ENCODE assay signal across 20 cellular contexts in the genomic region with DNA sequence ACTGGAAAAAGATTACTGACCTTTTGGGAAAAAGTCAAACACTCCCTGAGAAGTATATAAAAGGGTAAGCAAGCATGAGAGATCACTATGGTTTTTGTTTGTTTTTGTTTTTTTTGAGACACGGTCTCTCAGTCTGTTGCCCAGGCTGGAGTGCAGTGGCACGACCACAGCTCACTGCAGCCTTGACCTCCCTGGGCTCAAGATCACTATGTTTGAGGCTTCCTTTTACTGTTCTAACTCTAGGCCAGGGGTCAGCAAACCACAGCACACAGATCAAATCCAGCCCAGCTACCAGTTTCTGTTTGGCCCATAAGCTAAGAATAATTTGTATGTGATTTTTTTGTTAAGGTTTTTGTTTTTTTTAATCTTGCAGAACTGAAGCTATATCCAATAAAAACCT. TPM values are rescaled to one million over a fixed set of nuclear protein-coding genes. Genes with fewer than 3 reads are reported as not detected.
"Had no signal": no experiment of that assay in that cellular context is flagged by ENCODE, and none has a peak within 500 bp of the region (broad histone marks: within the 10 kb centered on the region; RNA-seq: fewer than 3 reads in every experiment).

No MANE protein-coding gene starts in this region.

- ATAC-seq: activated T-cell treated with anti-CD3 and anti-CD28 coated beads, Interleukin-2, amount 50 U/mL, for 4 hours; esophagus mucosa; gastroesophageal sphincter; lower lobe of right lung; natural killer cell treated with Interleukin-12 subunit alpha and Interleukin-12 subunit beta and Interleukin-15 and Interleukin-18, amount 100 ng/mL, for 72 hours; sciatic nerve had no signal

- H3K9me3 ChIP-seq: gastroesophageal sphincter, lower lobe of right lung, neutrophil, SJCRH30, thoracic aorta, upper lobe of left lung had no signal

- H3K4me3 ChIP-seq: coronary artery, gastroesophageal sphincter, lower lobe of right lung, SJCRH30, smooth muscle cell, thoracic aorta, upper lobe of left lung had no signal

- H3K4me1 ChIP-seq: gastroesophageal sphincter, lower lobe of right lung, parathyroid adenoma, SJCRH30, upper lobe of left lung had no signal

- H3K9me3 Mint-ChIP-seq: activated CD4-positive, alpha-beta memory T cell treated with anti-CD3 and anti-CD28 coated beads for 36 hours; activated T-cell treated with anti-CD3 and anti-CD28 coated beads, Interleukin-2, amount 50 U/mL, for 4 hours; central memory CD8-positive, alpha-beta T cell; immature natural killer cell; natural killer cell treated with Interleukin-12 subunit alpha and Interleukin-12 subunit beta and Interleukin-15 and Interleukin-18, amount 100 ng/mL, for 72 hours had no signal

- H3K4me3 Mint-ChIP-seq: activated CD4-positive, alpha-beta memory T cell treated with anti-CD3 and anti-CD28 coated beads for 36 hours; activated T-cell treated with anti-CD3 and anti-CD28 coated beads, Interleukin-2, amount 50 U/mL, for 4 hours; central memory CD8-positive, alpha-beta T cell; immature natural killer cell; natural killer cell treated with Interleukin-12 subunit alpha and Interleukin-12 subunit beta and Interleukin-15 and Interleukin-18, amount 100 ng/mL, for 72 hours had no signal

- H3K9ac ChIP-seq: parathyroid adenoma had no signal

- DNase-seq: activated CD4-positive, alpha-beta memory T cell treated with anti-CD3 and anti-CD28 coated beads for 36 hours; activated T-cell treated with anti-CD3 and anti-CD28 coated beads, Interleukin-2, amount 50 U/mL, for 4 hours; anterior cingulate cortex; brain microvascular endothelial cell; immature natural killer cell; lower lobe of right lung; SJCRH30; stimulated activated CD4-positive, alpha-beta T cell treated with anti-CD3 and anti-CD28 coated beads, Interleukin-4, amount 100 ng/mL, for 1 hour; upper lobe of left lung had no signal

- H3K27ac ChIP-seq: brain microvascular endothelial cell, coronary artery, gastroesophageal sphincter, lower lobe of right lung, neutrophil, parathyroid adenoma, SJCRH30, thoracic aorta, upper lobe of left lung had no signal

- H3K27me3 Mint-ChIP-seq: activated CD4-positive, alpha-beta memory T cell treated with anti-CD3 and anti-CD28 coated beads for 36 hours; central memory CD8-positive, alpha-beta T cell; natural killer cell treated with Interleukin-12 subunit alpha and Interleukin-12 subunit beta and Interleukin-15 and Interleukin-18, amount 100 ng/mL, for 72 hours had no signal

- H3K27me3 ChIP-seq: brain microvascular endothelial cell, gastroesophageal sphincter, neutrophil, SJCRH30, upper lobe of left lung had no signal

- H3K4me1 Mint-ChIP-seq: central memory CD8-positive, alpha-beta T cell had no signal

- H3K27ac Mint-ChIP-seq: activated CD4-positive, alpha-beta memory T cell treated with anti-CD3 and anti-CD28 coated beads for 36 hours; natural killer cell treated with Interleukin-12 subunit alpha and Interleukin-12 subunit beta and Interleukin-15 and Interleukin-18, amount 100 ng/mL, for 72 hours had no signal

RNA-seq across cellular contexts. Expression of gene SELENBP1, which starts 52.6 kb away (rescaled TPM):
- total RNA-seq: activated CD4-positive, alpha-beta memory T cell treated with anti-CD3 and anti-CD28 coated beads for 36 hours; natural killer cell treated with Interleukin-12 subunit alpha and Interleukin-12 subunit beta and Interleukin-15 and Interleukin-18, amount 100 ng/mL, for 72 hours; T-helper 2 cell treated with Interferon-gamma antibody and Interleukin-4, amounts not matched to agents 100 ng/mL and 5 ng/mL, for 36 hours had no signal
- polyA plus RNA-seq: immature natural killer cell had no signal
